In genomic region chr10:102283488-102283887, GRCh38 we compare ENCODE assay signal across 20 cellular contexts. TPM values are rescaled to one million over a fixed set of nuclear protein-coding genes. Genes with fewer than 3 reads are reported as not detected.
DNase-seq lines count a peak whose midpoint lies in the region; ATAC-seq and TF ChIP-seq lines count a peak whose summit lies in the region.
"Had no signal": no experiment of that assay in that cellular context is flagged by ENCODE, and none has a peak within 500 bp of the region (broad histone marks: within the 10 kb centered on the region; RNA-seq: fewer than 3 reads in every experiment).

No MANE protein-coding gene starts in this region.

- peaks cover 20% of the 10 kb centered on the region for H3K36me3 Mint-ChIP-seq in CD4-positive, CD25-positive, alpha-beta regulatory T cell
- peaks cover 44% of the 10 kb centered on the region for H3K36me3 Mint-ChIP-seq in CD4-positive, alpha-beta T cell (ENCODE audit: low read depth)
- H3K36me3 Mint-ChIP-seq in activated CD8-positive, alpha-beta T cell treated with anti-CD3 and anti-CD28 coated beads for 36 hours (ENCODE audit: low read depth), result peaks cover 10% of the 10 kb centered on the region

- peak overlapping the region; percentile 31 to 93 (median 62) for H3K27ac Mint-ChIP-seq in CD4-positive, CD25-positive, alpha-beta regulatory T cell
- H3K27ac Mint-ChIP-seq in CD4-positive, alpha-beta T cell, result peak overlapping the region; percentile 1
- H3K27ac Mint-ChIP-seq in activated CD8-positive, alpha-beta T cell treated with anti-CD3 and anti-CD28 coated beads for 36 hours, result peak overlapping the region; percentile 72

- intact Hi-C loops in CD4-positive, alpha-beta T cell (cut with DNase I, micrococcal nuclease), result no loop called here
- intact Hi-C loops in activated CD8-positive, alpha-beta T cell treated with anti-CD3 and anti-CD28 coated beads for 36 hours (cut with micrococcal nuclease), result no loop called here

- DNase-seq in CD4-positive, CD25-positive, alpha-beta regulatory T cell, result no peak
- DNase-seq in CD4-positive, alpha-beta T cell, result no peak
- DNase-seq in activated CD8-positive, alpha-beta T cell treated with anti-CD3 and anti-CD28 coated beads for 36 hours, result no peak
- DNase-seq in foreskin keratinocyte (peak; percentile 63 to 84), islet precursor cell (no peak), NCI-H2227 treated with DMSO at 0.1 percent for 48 hours (lab: John Stamatoyannopoulos, UW) (no peak), GM10266 (ENCODE audit: extremely low spot score) (no peak)
- DNase-seq: aorta, colonic mucosa, DND-41, glutamatergic neuron, GOT3, immature natural killer cell, mesendoderm, MG63, NCI-H2029, NCI-H69 had no signal

- H3K4me3 ChIP-seq in CD4-positive, CD25-positive, alpha-beta regulatory T cell (ENCODE audit: low read depth, low read length), result peak overlapping the region; percentile 60
- H3K4me3 ChIP-seq: BLaER1 treated with 17β-estradiol and CSF1 and Interleukin-3, amounts not matched to agents 10 nM and 100 nM; colonic mucosa; MG63; right atrium auricular region had no signal

- H3K4me3 Mint-ChIP-seq in CD4-positive, CD25-positive, alpha-beta regulatory T cell, result peak overlapping the region in 3 of 4 donors; percentile 19 to 77 (median 32)
- no peak overlapping the region for H3K4me3 Mint-ChIP-seq in CD4-positive, alpha-beta T cell
- no peak overlapping the region for H3K4me3 Mint-ChIP-seq in activated CD8-positive, alpha-beta T cell treated with anti-CD3 and anti-CD28 coated beads for 36 hours
- H3K4me3 Mint-ChIP-seq: immature natural killer cell had no signal

- TF ChIP-seq CTCF in CD4-positive, alpha-beta T cell (IDR thresholded peaks at IDR 0.05), result no peak
- TF ChIP-seq CTCF in activated CD8-positive, alpha-beta T cell treated with anti-CD3 and anti-CD28 coated beads for 36 hours (IDR thresholded peaks at IDR 0.05), result no peak
- TF ChIP-seq CTCF in foreskin keratinocyte (conservative IDR thresholded peaks at IDR 0.05) (no peak), GM10266 (IDR thresholded peaks at IDR 0.05; ENCODE audit: control insufficient read depth, insufficient read depth, low read depth, missing control alignments) (no peak)

- peak overlapping the region; percentile 42 for H3K27ac ChIP-seq in CD4-positive, CD25-positive, alpha-beta regulatory T cell (ENCODE audit: insufficient read depth, low read length, poor library complexity, severe bottlenecking)
- H3K27ac ChIP-seq in CD4-positive, alpha-beta T cell (ENCODE audit: low read depth, low read length), result no peak overlapping the region
- H3K27ac ChIP-seq in foreskin keratinocyte, result peak overlapping the region; percentile 33
- H3K27ac ChIP-seq: BLaER1 treated with 17β-estradiol and CSF1 and Interleukin-3, amounts not matched to agents 10 nM and 100 nM; colonic mucosa had no signal

- no peaks in the 10 kb centered on the region for H3K9me3 Mint-ChIP-seq in CD4-positive, CD25-positive, alpha-beta regulatory T cell
- no peaks in the 10 kb centered on the region for H3K9me3 Mint-ChIP-seq in CD4-positive, alpha-beta T cell
- H3K9me3 Mint-ChIP-seq in activated CD8-positive, alpha-beta T cell treated with anti-CD3 and anti-CD28 coated beads for 36 hours, result no peaks in the 10 kb centered on the region
- H3K9me3 Mint-ChIP-seq: immature natural killer cell had no signal

- POLR2A ChIA-PET in CD4-positive, alpha-beta T cell (lab: Charles Lee), result interaction anchor here (0.8 kb wide), 1 partner anchor 24 kb away, joined by 4 read pairs; no protein-coding TSS in a partner anchor
- POLR2A ChIA-PET in activated CD8-positive, alpha-beta T cell treated with anti-CD3 and anti-CD28 coated beads for 36 hours (lab: Charles Lee), result interaction anchor here (0.6 to 1.5 kb wide), 4 partner anchors 12 to 279 kb away, joined by 3 to 5 read pairs (median 4); no protein-coding TSS in a partner anchor

- ATAC-seq in CD4-positive, CD25-positive, alpha-beta regulatory T cell (ENCODE audit: low read depth in 2 of 2), result no peak
- ATAC-seq in CD4-positive, alpha-beta T cell (ENCODE audit: poor library complexity), result no peak
- no peak for ATAC-seq in activated CD8-positive, alpha-beta T cell treated with anti-CD3 and anti-CD28 coated beads for 36 hours
- ATAC-seq in foreskin keratinocyte, result peak; percentile 60

- CTCF ChIA-PET in CD4-positive, alpha-beta T cell (lab: Charles Lee), result interaction anchor here (0.6 to 1.1 kb wide), 2 partner anchors 14 to 17 kb away, joined by 3 read pairs; no protein-coding TSS in a partner anchor
- CTCF ChIA-PET in activated CD8-positive, alpha-beta T cell treated with anti-CD3 and anti-CD28 coated beads for 36 hours (lab: Charles Lee), result interaction anchor here (1.2 to 3.1 kb wide), 5 partner anchors 15 to 69 kb away, joined by 4 to 17 read pairs (median 6); no protein-coding TSS in a partner anchor

- peaks cover 34% of the 10 kb centered on the region for H3K4me1 ChIP-seq in CD4-positive, CD25-positive, alpha-beta regulatory T cell (ENCODE audit: control insufficient read depth, insufficient read depth, low read length, poor library complexity, severe bottlenecking)
- H3K4me1 ChIP-seq in foreskin keratinocyte, result peaks cover 45% of the 10 kb centered on the region
- H3K4me1 ChIP-seq: colonic mucosa had no signal

- H3K36me3 ChIP-seq in CD4-positive, CD25-positive, alpha-beta regulatory T cell (ENCODE audit: control insufficient read depth, insufficient read depth, low read length), result peaks cover 14% of the 10 kb centered on the region
- H3K36me3 ChIP-seq: right atrium auricular region had no signal

- H3K27me3 ChIP-seq in CD4-positive, CD25-positive, alpha-beta regulatory T cell (ENCODE audit: control insufficient read depth, insufficient read depth, low read length), result no peaks in the 10 kb centered on the region
- no peaks in the 10 kb centered on the region for H3K27me3 ChIP-seq in CD4-positive, alpha-beta T cell (ENCODE audit: control insufficient read depth, insufficient read depth, low read length)
- no peaks in the 10 kb centered on the region for H3K27me3 ChIP-seq in foreskin keratinocyte
- H3K27me3 ChIP-seq: BLaER1 treated with 17β-estradiol and CSF1 and Interleukin-3, amounts not matched to agents 10 nM and 100 nM; colonic mucosa; MG63; right atrium auricular region had no signal

- H3K27me3 Mint-ChIP-seq in CD4-positive, CD25-positive, alpha-beta regulatory T cell, result no peaks in the 10 kb centered on the region
- H3K27me3 Mint-ChIP-seq in CD4-positive, alpha-beta T cell, result no peaks in the 10 kb centered on the region
- no peaks in the 10 kb centered on the region for H3K27me3 Mint-ChIP-seq in activated CD8-positive, alpha-beta T cell treated with anti-CD3 and anti-CD28 coated beads for 36 hours

- no peaks in the 10 kb centered on the region for H3K9me3 ChIP-seq in CD4-positive, CD25-positive, alpha-beta regulatory T cell (ENCODE audit: control insufficient read depth in 2 of 2, low read length in 2 of 2)
- H3K9me3 ChIP-seq in CD4-positive, alpha-beta T cell (ENCODE audit: control insufficient read depth, low read length), result no peaks in the 10 kb centered on the region
- H3K9me3 ChIP-seq: BLaER1 treated with 17β-estradiol and CSF1 and Interleukin-3, amounts not matched to agents 10 nM and 100 nM; colonic mucosa; MG63; right atrium auricular region had no signal

- H3K4me1 Mint-ChIP-seq in CD4-positive, CD25-positive, alpha-beta regulatory T cell, result peaks cover 32 to 76% (median 54%) of the 10 kb centered on the region in 4 donors
- peaks cover 79% of the 10 kb centered on the region for H3K4me1 Mint-ChIP-seq in CD4-positive, alpha-beta T cell (ENCODE audit: low read depth)
- peaks cover 75% of the 10 kb centered on the region for H3K4me1 Mint-ChIP-seq in activated CD8-positive, alpha-beta T cell treated with anti-CD3 and anti-CD28 coated beads for 36 hours (ENCODE audit: low read depth)

RNA-seq across cellular contexts. Expression of gene GBF1, which starts 38.2 kb away (rescaled TPM):
- total RNA-seq in CD4-positive, CD25-positive, alpha-beta regulatory T cell, result 45.6 TPM
- 10 to 100 TPM in 1 of 4 donors, 1 to 10 TPM in 3; 8.8 to 10.1 (median 9.9) TPM for polyA plus RNA-seq in CD4-positive, CD25-positive, alpha-beta regulatory T cell
- 10 to 100 TPM; 28.8 to 30.9 TPM for total RNA-seq in CD4-positive, alpha-beta T cell
- total RNA-seq in activated CD8-positive, alpha-beta T cell treated with anti-CD3 and anti-CD28 coated beads for 36 hours, result 10 to 100 TPM; 25.4 to 28.2 TPM
- total RNA-seq in foreskin keratinocyte, result 39.9 and 44.2 TPM in 2 replicates
- 15.0 and 15.4 TPM in 2 replicates for polyA plus RNA-seq in foreskin keratinocyte

RNA-seq across cellular contexts. Expression of gene PITX3, which starts 42.2 kb away (rescaled TPM):
- not detected for total RNA-seq in CD4-positive, CD25-positive, alpha-beta regulatory T cell
- not detected for polyA plus RNA-seq in CD4-positive, CD25-positive, alpha-beta regulatory T cell
- total RNA-seq in CD4-positive, alpha-beta T cell, result not detected
- total RNA-seq in activated CD8-positive, alpha-beta T cell treated with anti-CD3 and anti-CD28 coated beads for 36 hours, result under 1 TPM in 1 of 2 experiments, not detected in 1; 0.23 TPM
- total RNA-seq in foreskin keratinocyte, result not detected in 2 replicates
- 0.03 TPM in 1 of 2 replicates, not detected in the other for polyA plus RNA-seq in foreskin keratinocyte
- total RNA-seq: aorta, colonic mucosa, endothelial cell of umbilical vein had no signal
- polyA plus RNA-seq: endothelial cell of umbilical vein, immature natural killer cell had no signal

RNA-seq across cellular contexts. Expression of gene ELOVL3, which starts 57.4 kb away (rescaled TPM):
- not detected for total RNA-seq in CD4-positive, CD25-positive, alpha-beta regulatory T cell
- under 1 TPM in 1 of 4 donors, not detected in 3; 0.16 TPM for polyA plus RNA-seq in CD4-positive, CD25-positive, alpha-beta regulatory T cell
- not detected for total RNA-seq in CD4-positive, alpha-beta T cell
- not detected for total RNA-seq in activated CD8-positive, alpha-beta T cell treated with anti-CD3 and anti-CD28 coated beads for 36 hours
- 0.21 and 0.31 TPM in 2 replicates for total RNA-seq in foreskin keratinocyte
- polyA plus RNA-seq in foreskin keratinocyte, result 0.28 and 0.31 TPM in 2 replicates
- total RNA-seq: aorta, endothelial cell of umbilical vein had no signal
- polyA plus RNA-seq: aorta, endothelial cell of umbilical vein, immature natural killer cell had no signal

Comparison
In these comparisons a context has a peak if more than half of its experiments do, and no peak if none do; other contexts are left out.
1. DNase-seq: peak in foreskin keratinocyte (2 of 2); none in CD4-positive, CD25-positive, alpha-beta regulatory T cell (0 of 3), CD4-positive, alpha-beta T cell (0 of 10), activated CD8-positive, alpha-beta T cell treated with anti-CD3 and anti-CD28 coated beads for 36 hours (single experiment), islet precursor cell (single experiment), NCI-H2227 treated with DMSO at 0.1 percent for 48 hours (single experiment) and GM10266 (single experiment).
2. H3K27ac Mint-ChIP-seq: peak in every context shown above with its lines; median percentile 72 in activated CD8-positive, alpha-beta T cell treated with anti-CD3 and anti-CD28 coated beads for 36 hours; 62 in CD4-positive, CD25-positive, alpha-beta regulatory T cell; 1 in CD4-positive, alpha-beta T cell.
3. H3K4me3 Mint-ChIP-seq: peak in CD4-positive, CD25-positive, alpha-beta regulatory T cell (3 of 4); none in CD4-positive, alpha-beta T cell (single experiment) and activated CD8-positive, alpha-beta T cell treated with anti-CD3 and anti-CD28 coated beads for 36 hours (single experiment).